ENCODE assay signal across 22 cellular contexts in genomic region chr1:31400393-31400792, GRCh38. TPM values are rescaled to one million over a fixed set of nuclear protein-coding genes. Genes with fewer than 3 reads are reported as not detected.
A peak's percentile ranks its signal among the peaks of the same experiment; 100 is the strongest.
DNase-seq lines count a peak whose midpoint lies in the region; TF ChIP-seq lines count a peak whose summit lies in the region.
"Had no signal": no experiment of that assay in that cellular context is flagged by ENCODE, and none has a peak within 500 bp of the region (broad histone marks: within the 10 kb centered on the region; RNA-seq: fewer than 3 reads in every experiment).

No MANE protein-coding gene starts in this region.

- H3K27me3 Mint-ChIP-seq in CD4-positive, alpha-beta memory T cell: peaks cover 8 to 9% of the 10 kb centered on the region in 2 donors
- H3K27me3 Mint-ChIP-seq in Caco-2 (ENCODE audit: insufficient read depth, unreplicated experiment): no peaks in the 10 kb centered on the region

- POLR2A ChIA-PET in CD4-positive, alpha-beta memory T cell (lab: Charles Lee; ENCODE audit: partially characterized antibody): no interaction called here
- POLR2A ChIA-PET in Caco-2 (lab: Charles Lee): no interaction called here

- H3K9me3 Mint-ChIP-seq in CD4-positive, alpha-beta memory T cell: peaks cover 0 to 2% (median 0%) of the 10 kb centered on the region in 8 donors
- no peaks in the 10 kb centered on the region for H3K9me3 Mint-ChIP-seq in Caco-2 (ENCODE audit: unreplicated experiment)
- H3K9me3 Mint-ChIP-seq: activated CD8-positive, alpha-beta T cell treated with anti-CD3 and anti-CD28 coated beads for 36 hours; activated naive CD4-positive, alpha-beta T cell treated with anti-CD3 and anti-CD28 coated beads, Interleukin-2, amount 50 U/mL, for 24 hours; activated T-cell treated with anti-CD3 and anti-CD28 coated beads, Interleukin-2, amount 50 U/mL, for 4 hours; CD4-positive, CD25-positive, alpha-beta regulatory T cell had no signal

- WGBS in adrenal gland, 4 donors: 47 to 55% (median 49%) methylated on average over 3 of the region's 3 CpGs

- H3K36me3 ChIP-seq in Karpas-422 (ENCODE audit: insufficient read depth, low read length) (no peaks in the 10 kb centered on the region), fibroblast of lung (ENCODE audit: control insufficient read depth, insufficient read depth, low read length) (no peaks in the 10 kb centered on the region), Caco-2 (ENCODE audit: control insufficient read depth, insufficient read depth, low read length) (no peaks in the 10 kb centered on the region), adrenal gland (replicated peaks in 1 of 2) (no peaks in the 10 kb centered on the region)
- H3K36me3 ChIP-seq in CD4-positive, alpha-beta memory T cell (ENCODE audit: insufficient read depth, low read length): no peaks in the 10 kb centered on the region
- H3K36me3 ChIP-seq: neutrophil, Peyer's patch had no signal

- no peak overlapping the region for H3K4me3 ChIP-seq in AG10803 (ENCODE audit: low read length)
- no peak overlapping the region for H3K4me3 ChIP-seq in Karpas-422 (ENCODE audit: low read length)
- no peak overlapping the region for H3K4me3 ChIP-seq in fibroblast of lung (replicated peaks in 1 of 4; ENCODE audit: control extremely low read depth in 1 of 4, insufficient read depth in 1 of 4, low read depth in 3 of 4, low read length in 4 of 4)
- H3K4me3 ChIP-seq in CD4-positive, alpha-beta memory T cell (ENCODE audit: low read length in 2 of 2): no peak overlapping the region
- H3K4me3 ChIP-seq in Caco-2 (ENCODE audit: low read depth, low read length): no peak overlapping the region
- no peak overlapping the region for H3K4me3 ChIP-seq in adrenal gland
- H3K4me3 ChIP-seq: Peyer's patch had no signal

- H3K4me2 ChIP-seq in Karpas-422 (ENCODE audit: low read depth, low read length, poor library complexity, severe bottlenecking): no peak overlapping the region
- no peak overlapping the region for H3K4me2 ChIP-seq in fibroblast of lung (ENCODE audit: extremely low read depth, insufficient read depth, low read length)

- H2AFZ ChIP-seq in Karpas-422 (ENCODE audit: low read length) (peak overlapping the region; percentile 55; the same call in 1 of the 2 replicates), fibroblast of lung (ENCODE audit: low read length) (no peak overlapping the region)

- no peaks in the 10 kb centered on the region for H3K36me3 Mint-ChIP-seq in CD4-positive, alpha-beta memory T cell
- no peaks in the 10 kb centered on the region for H3K36me3 Mint-ChIP-seq in Caco-2 (ENCODE audit: insufficient read depth, unreplicated experiment)
- H3K36me3 Mint-ChIP-seq: activated naive CD4-positive, alpha-beta T cell treated with anti-CD3 and anti-CD28 coated beads, Interleukin-2, amount 50 U/mL, for 24 hours; CD4-positive, CD25-positive, alpha-beta regulatory T cell had no signal

- no peak overlapping the region for H3K4me3 Mint-ChIP-seq in CD4-positive, alpha-beta memory T cell
- no peak overlapping the region for H3K4me3 Mint-ChIP-seq in Caco-2 (ENCODE audit: unreplicated experiment)
- H3K4me3 Mint-ChIP-seq: activated CD8-positive, alpha-beta T cell treated with anti-CD3 and anti-CD28 coated beads for 36 hours; activated naive CD4-positive, alpha-beta T cell treated with anti-CD3 and anti-CD28 coated beads, Interleukin-2, amount 50 U/mL, for 24 hours; activated T-cell treated with anti-CD3 and anti-CD28 coated beads, Interleukin-2, amount 50 U/mL, for 4 hours; CD4-positive, CD25-positive, alpha-beta regulatory T cell had no signal

- H3K27ac ChIP-seq in Karpas-422 (ENCODE audit: low read length) (no peak overlapping the region), fibroblast of lung (ENCODE audit: insufficient read depth, low read length) (peak overlapping the region; percentile 29), adrenal gland (no peak overlapping the region)
- H3K27ac ChIP-seq in CD4-positive, alpha-beta memory T cell (ENCODE audit: low read depth, low read length): no peak overlapping the region
- H3K27ac ChIP-seq: neutrophil, Peyer's patch had no signal

- H3K4me1 ChIP-seq in Karpas-422 (ENCODE audit: low read length) (peaks cover 6% of the 10 kb centered on the region), fibroblast of lung (ENCODE audit: control insufficient read depth, extremely low read depth, insufficient read depth, low read length) (peaks cover 25% of the 10 kb centered on the region), Caco-2 (peaks cover 7% of the 10 kb centered on the region; the same call in 1 of the 2 replicates), adrenal gland (replicated peaks in 1 of 2) (no peaks in the 10 kb centered on the region)
- no peaks in the 10 kb centered on the region for H3K4me1 ChIP-seq in CD4-positive, alpha-beta memory T cell (ENCODE audit: insufficient read depth, low read length)
- H3K4me1 ChIP-seq: Peyer's patch had no signal

- no peaks in the 10 kb centered on the region for H3K9me2 ChIP-seq in Karpas-422 (replicated peaks; ENCODE audit: insufficient read depth, low read length)

- TF ChIP-seq CTCF in AG10803 (conservative IDR thresholded peaks at IDR 0.05; ENCODE audit: low read length) (no peak), fibroblast of lung (conservative IDR thresholded peaks at IDR 0.05 in 1 of 2, IDR thresholded peaks at IDR 0.05 in 1 of 2; ENCODE audit: low read depth in 1 of 2, low read length in 2 of 2) (no peak), Caco-2 (IDR thresholded peaks at IDR 0.05; ENCODE audit: insufficient read depth in 1 of 2, low read depth in 1 of 2, low read length in 1 of 2, severe bottlenecking in 1 of 2, unreplicated experiment in 1 of 2) (no peak), adrenal gland (IDR thresholded peaks at IDR 0.05) (no peak)

- no peak overlapping the region for H3K27ac Mint-ChIP-seq in CD4-positive, alpha-beta memory T cell
- H3K27ac Mint-ChIP-seq in Caco-2 (ENCODE audit: unreplicated experiment): no peak overlapping the region
- H3K27ac Mint-ChIP-seq: activated CD8-positive, alpha-beta T cell treated with anti-CD3 and anti-CD28 coated beads for 36 hours; activated naive CD4-positive, alpha-beta T cell treated with anti-CD3 and anti-CD28 coated beads, Interleukin-2, amount 50 U/mL, for 24 hours; CD4-positive, CD25-positive, alpha-beta regulatory T cell had no signal

- TF ChIP-seq POLR2A in adrenal gland (IDR thresholded peaks at IDR 0.05): no peak

- H3K27me3 ChIP-seq in Karpas-422 (ENCODE audit: low read length) (no peaks in the 10 kb centered on the region), fibroblast of lung (ENCODE audit: control insufficient read depth, insufficient read depth, low read length) (no peaks in the 10 kb centered on the region), Caco-2 (replicated peaks; ENCODE audit: control insufficient read depth, insufficient read depth, low read length) (no peaks in the 10 kb centered on the region), adrenal gland (no peaks in the 10 kb centered on the region)
- H3K27me3 ChIP-seq in CD4-positive, alpha-beta memory T cell (ENCODE audit: insufficient read depth, low read length): no peaks in the 10 kb centered on the region
- H3K27me3 ChIP-seq: neutrophil, Peyer's patch had no signal

- peak; percentile 79 for DNase-seq in AG10803 (ENCODE audit: low read depth)
- no peak for DNase-seq in Karpas-422
- peak; percentile 93 for DNase-seq in SKM-1 treated with dmso at 0.1 percent for 144 hours (lab: John Stamatoyannopoulos, UW; ENCODE audit: unreplicated experiment)
- DNase-seq in fibroblast of lung (ENCODE audit: low read depth in 2 of 2): peak; percentile 45 to 84
- no peak for DNase-seq in CD4-positive, alpha-beta memory T cell
- DNase-seq in NCI-H1105 treated with DMSO at 0.1 percent for 48 hours (lab: John Stamatoyannopoulos, UW): no peak
- no peak for DNase-seq in Caco-2
- DNase-seq in adrenal gland: no peak
- DNase-seq: activated CD8-positive, alpha-beta T cell treated with anti-CD3 and anti-CD28 coated beads for 36 hours; activated T-cell treated with anti-CD3 and anti-CD28 coated beads, Interleukin-2, amount 50 U/mL, for 4 hours; CD4-positive, CD25-positive, alpha-beta regulatory T cell; DND-41; foreskin melanocyte; NCI-H2107; NCI-H526 treated with DMSO at 0.1 percent for 48 hours; Peyer's patch; retina; stimulated activated naive CD4-positive, alpha-beta T cell treated with Interleukin-2 at 50 U/mL for 16 hours had no signal

- H3K9ac ChIP-seq in Karpas-422 (ENCODE audit: low read length) (no peak overlapping the region), fibroblast of lung (ENCODE audit: insufficient read depth, low read length) (no peak overlapping the region)

- no TSS peak for BruUV-seq in Caco-2 (replicated peaks; lab: Mats Ljungman, UMichigan)

- H3K9me3 ChIP-seq in Karpas-422 (ENCODE audit: low read length) (no peaks in the 10 kb centered on the region), fibroblast of lung (ENCODE audit: control insufficient read depth, insufficient read depth, low read depth, low read length) (no peaks in the 10 kb centered on the region), Caco-2 (no peaks in the 10 kb centered on the region), adrenal gland (replicated peaks in 1 of 3) (no peaks in the 10 kb centered on the region)
- H3K9me3 ChIP-seq in CD4-positive, alpha-beta memory T cell (ENCODE audit: control insufficient read depth in 1 of 2, low read length in 2 of 2): no peaks in the 10 kb centered on the region
- H3K9me3 ChIP-seq: neutrophil, Peyer's patch had no signal

- peaks cover 0 to 2% (median under 1%) of the 10 kb centered on the region in 4 donors for H3K4me1 Mint-ChIP-seq in CD4-positive, alpha-beta memory T cell
- peaks cover 6% of the 10 kb centered on the region for H3K4me1 Mint-ChIP-seq in Caco-2 (ENCODE audit: low read depth, unreplicated experiment)

- intact Hi-C loops in CD4-positive, alpha-beta memory T cell (cut with micrococcal nuclease): no loop called here
- intact Hi-C loops in Caco-2 (cut with micrococcal nuclease; ENCODE audit: unreplicated experiment): no loop called here
- intact Hi-C loops in adrenal gland (cut with DNase I): no loop called here

- CTCF ChIA-PET in CD4-positive, alpha-beta memory T cell (lab: Charles Lee; ENCODE audit: partially characterized antibody): no interaction called here
- CTCF ChIA-PET in Caco-2 (lab: Charles Lee): no interaction called here

- H3K79me2 ChIP-seq in Karpas-422 (ENCODE audit: low read length): no peaks in the 10 kb centered on the region
- H3K79me2 ChIP-seq in fibroblast of lung (ENCODE audit: control insufficient read depth, insufficient read depth, low read length): no peaks in the 10 kb centered on the region

- H4K20me1 ChIP-seq in Karpas-422 (ENCODE audit: insufficient read depth, low read depth, low read length): no peaks in the 10 kb centered on the region
- H4K20me1 ChIP-seq in fibroblast of lung (ENCODE audit: control insufficient read depth, extremely low read depth, insufficient read depth, low read length): no peaks in the 10 kb centered on the region

RNA-seq across cellular contexts. Expression of gene SERINC2, which starts 12.6 kb away (rescaled TPM):
- total RNA-seq in Karpas-422 (2014; rRNA removed; shearing (Covaris generic); ENCODE audit: low replicate concordance): 2.7 and 3.2 TPM in 2 replicates
- total RNA-seq in fibroblast of lung (6.7 and 28.4 TPM in 2 replicates), Caco-2 (2022) (29.5 and 30.0 TPM in 2 replicates), adrenal gland (10 to 100 TPM; 12.5 to 35.8 (median 20.6) TPM)
- polyA plus RNA-seq in fibroblast of lung (104 and 229 TPM in 2 replicates), adrenal gland (10 to 100 TPM in 2 of 3 donors, 1 to 10 TPM in 1; 8.3 to 34.0 (median 19.7) TPM)
- 156 and 349 TPM in 2 replicates for polyA plus RNA-seq in fibroblast of lung (2012)
- 329 and 427 TPM in 2 replicates for polyA minus RNA-seq in fibroblast of lung (ENCODE audit: low replicate concordance)
- total RNA-seq in CD4-positive, alpha-beta memory T cell: under 1 TPM; 0.11 to 0.15 TPM
- under 1 TPM in 1 of 2 donors, not detected in 1; 0.18 TPM for polyA plus RNA-seq in CD4-positive, alpha-beta memory T cell
- total RNA-seq: CD4-positive, CD25-positive, alpha-beta regulatory T cell had no signal

RNA-seq across cellular contexts. Expression of gene FABP3, which starts 27.5 kb away (rescaled TPM):
- total RNA-seq in Karpas-422 (2014; rRNA removed; shearing (Covaris generic); ENCODE audit: low replicate concordance): not detected in 2 replicates
- 116 and 554 TPM in 2 replicates for total RNA-seq in fibroblast of lung
- 275 and 664 TPM in 2 replicates for polyA plus RNA-seq in fibroblast of lung
- polyA plus RNA-seq in fibroblast of lung (2012): 179 and 377 TPM in 2 replicates
- 81.9 and 185 TPM in 2 replicates for polyA minus RNA-seq in fibroblast of lung (ENCODE audit: low replicate concordance)
- total RNA-seq in CD4-positive, alpha-beta memory T cell: 1 to 10 TPM in 1 of 2 experiments, not detected in 1; 1.2 TPM
- not detected for polyA plus RNA-seq in CD4-positive, alpha-beta memory T cell
- total RNA-seq in Caco-2 (2022): 12.1 and 13.0 TPM in 2 replicates
- 10 to 100 TPM; 23.8 to 87.9 (median 49.3) TPM for total RNA-seq in adrenal gland
- polyA plus RNA-seq in adrenal gland: 100 to 1,000 TPM in 2 of 3 donors, 10 to 100 TPM in 1; 56.7 to 233 (median 125) TPM
- total RNA-seq: A673; activated T-cell treated with anti-CD3 and anti-CD28 coated beads, Interleukin-2, amount 50 U/mL, for 4 hours; CD4-positive, CD25-positive, alpha-beta regulatory T cell; mononuclear cell had no signal
- polyA plus RNA-seq: CD4-positive, CD25-positive, alpha-beta regulatory T cell had no signal

Comparison
In these comparisons a context has a peak if more than half of its experiments do, and no peak if none do; other contexts are left out.
1. DNase-seq: peak in AG10803 (single experiment), SKM-1 treated with dmso at 0.1 percent for 144 hours (single experiment) and fibroblast of lung (2 of 2); none in Karpas-422 (single experiment), CD4-positive, alpha-beta memory T cell (0 of 5), NCI-H1105 treated with DMSO at 0.1 percent for 48 hours (single experiment), Caco-2 (0 of 2) and adrenal gland (0 of 7).